ENCODE assay signal across 8 cellular contexts in the genomic region with DNA sequence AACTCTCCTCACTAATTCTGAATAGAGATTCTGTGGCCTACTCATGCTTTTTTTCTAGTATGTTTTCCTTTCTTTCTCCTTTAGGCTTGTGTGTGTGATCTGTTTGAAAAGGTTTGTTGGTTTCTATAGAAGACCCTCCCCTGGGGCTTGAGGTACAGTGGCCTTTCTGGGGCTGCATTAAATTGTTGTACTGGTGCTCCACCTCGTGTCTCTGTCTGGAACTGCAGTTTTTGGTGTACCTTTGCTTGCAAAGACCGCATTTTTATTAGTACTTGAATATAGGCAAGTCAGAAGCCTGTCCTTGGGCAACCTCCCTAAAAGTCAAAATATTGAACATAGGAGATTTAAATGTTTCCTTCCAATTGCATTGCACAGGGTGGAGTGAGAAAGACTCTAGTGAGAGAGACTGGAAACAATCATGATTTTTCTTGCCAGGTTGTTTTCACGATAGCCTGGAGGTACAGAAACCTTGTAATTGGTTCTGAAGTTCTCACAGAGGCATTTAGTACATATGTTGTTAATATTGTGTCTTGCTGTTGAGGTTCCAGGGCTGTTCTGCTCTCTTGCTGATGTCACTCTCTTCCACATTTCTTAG. TPM values are rescaled to one million over a fixed set of nuclear protein-coding genes. Genes with fewer than 3 reads are reported as not detected.
A peak's percentile ranks its signal among the peaks of the same experiment; 100 is the strongest.
DNase-seq lines count a peak whose midpoint lies in the region; ATAC-seq and TF ChIP-seq lines count a peak whose summit lies in the region.

No MANE protein-coding gene starts in this region.

- TF ChIP-seq CTCF in RWPE2 (IDR thresholded peaks at IDR 0.05; ENCODE audit: poor library complexity, severe bottlenecking) = peak; percentile 56
- peak in 52 of 56 donors; percentile 13 to 63 (median 43) for TF ChIP-seq CTCF in dorsolateral prefrontal cortex (IDR thresholded peaks at IDR 0.05 in 54 of 56, conservative IDR thresholded peaks at IDR 0.05 in 2 of 56; ENCODE audit: low read depth in 1 of 56, partially characterized antibody in 56 of 56)
- TF ChIP-seq CTCF in neural progenitor cell (IDR thresholded peaks at IDR 0.05) = peak; percentile 97

- no peaks in the 10 kb centered on the region for H3K9me3 ChIP-seq in RWPE2 (ENCODE audit: severe bottlenecking)
- no peaks in the 10 kb centered on the region for H3K9me3 ChIP-seq in neural progenitor cell (ENCODE audit: low read depth)

- H4K20me1 ChIP-seq in neural progenitor cell (ENCODE audit: low read depth) = no peaks in the 10 kb centered on the region

- H3K36me3 ChIP-seq in RWPE2 (ENCODE audit: low read depth) (no peaks in the 10 kb centered on the region), neural progenitor cell (no peaks in the 10 kb centered on the region)

- no peak overlapping the region for H3K27ac Mint-ChIP-seq in neural progenitor cell

- H3K27me3 ChIP-seq in RWPE2 (ENCODE audit: insufficient read depth, poor library complexity, severe bottlenecking) = no peaks in the 10 kb centered on the region
- no peaks in the 10 kb centered on the region for H3K27me3 ChIP-seq in dorsolateral prefrontal cortex
- H3K27me3 ChIP-seq in neural progenitor cell = no peaks in the 10 kb centered on the region

- H3K4me1 Mint-ChIP-seq in neural progenitor cell = no peaks in the 10 kb centered on the region

- H3K27ac ChIP-seq in RWPE2 (ENCODE audit: poor library complexity, severe bottlenecking) (no peak overlapping the region), dorsolateral prefrontal cortex (no peak overlapping the region), neural progenitor cell (no peak overlapping the region)

- peaks cover 3% of the 10 kb centered on the region for H3K9me3 Mint-ChIP-seq in neural progenitor cell

- H3K36me3 Mint-ChIP-seq in neural progenitor cell = no peaks in the 10 kb centered on the region

- H3K9ac ChIP-seq in neural progenitor cell = no peak overlapping the region

- H2AFZ ChIP-seq in neural progenitor cell (replicated peaks) = peak overlapping the region; percentile 6

- H3K4me1 ChIP-seq in RWPE2 (ENCODE audit: insufficient read depth, poor library complexity, severe bottlenecking) (no peaks in the 10 kb centered on the region), neural progenitor cell (no peaks in the 10 kb centered on the region)

- H3K27me3 Mint-ChIP-seq in neural progenitor cell (ENCODE audit: insufficient read depth, low read depth) = no peaks in the 10 kb centered on the region

- in situ Hi-C loops in KBM-7 (cut with MboI; ENCODE audit: low pct_unique_long_range_greater_than_20kb, low sequenced_read_pairs) = no loop called here

- ATAC-seq in GM21526 (IDR thresholded peaks at IDR 0.05; ENCODE audit: low FRiP score, unreplicated experiment) (peak; percentile 81), RWPE2 (ENCODE audit: low read depth) (no peak)

- DNase-seq in NOMO-1 (lab: John Stamatoyannopoulos, UW; ENCODE audit: unreplicated experiment in 2 of 2) (peak; percentile 13 to 16), NOMO-1 treated with dmso at 0.1 percent for 144 hours (lab: John Stamatoyannopoulos, UW; ENCODE audit: unreplicated experiment) (no peak), KBM-7 (peak; percentile 78), RWPE2 (ENCODE audit: low spot score) (no peak), dorsolateral prefrontal cortex (no peak), neural progenitor cell (ENCODE audit: low spot score) (peak; percentile 86), cerebellum (ENCODE audit: low spot score) (no peak)

- H3K4me3 Mint-ChIP-seq in neural progenitor cell = no peak overlapping the region

- no peaks in the 10 kb centered on the region for H3K79me2 ChIP-seq in neural progenitor cell (ENCODE audit: low read depth)

- H3F3A ChIP-seq in neural progenitor cell (ENCODE audit: low read depth) = no peaks in the 10 kb centered on the region

- intact Hi-C loops in dorsolateral prefrontal cortex (cut with DNase I) = no loop called here

- H3K4me3 ChIP-seq in RWPE2 (ENCODE audit: severe bottlenecking) = no peak overlapping the region
- H3K4me3 ChIP-seq in dorsolateral prefrontal cortex = no peak overlapping the region
- no peak overlapping the region for H3K4me3 ChIP-seq in neural progenitor cell

- no peak overlapping the region for H3K4me2 ChIP-seq in neural progenitor cell

RNA-seq across cellular contexts. Expression of a gene that starts 39.0 kb away (rescaled TPM):
- total RNA-seq in dorsolateral prefrontal cortex (not detected), neural progenitor cell (ENCODE audit: low replicate concordance) (not detected in 2 replicates), cerebellum (not detected)

Comparison
In these comparisons a context has a peak if more than half of its experiments do, and no peak if none do; other contexts are left out.
1. DNase-seq: peak in NOMO-1 (2 of 2), KBM-7 (single experiment) and neural progenitor cell (single experiment); none in NOMO-1 treated with dmso at 0.1 percent for 144 hours (single experiment), RWPE2 (single experiment), dorsolateral prefrontal cortex (0 of 10) and cerebellum (single experiment).
2. CTCF ChIP-seq: peak in every context shown above with its lines; median percentile 97 in neural progenitor cell; 56 in RWPE2; 43 in dorsolateral prefrontal cortex.